In genomic region chr16:71954699-71955195, GRCh38 we compare ENCODE assay signal across 27 cellular contexts. TPM values are rescaled to one million over a fixed set of nuclear protein-coding genes. Genes with fewer than 3 reads are reported as not detected.
DNase-seq lines count a peak whose midpoint lies in the region; ATAC-seq and TF ChIP-seq lines count a peak whose summit lies in the region.
"Had no signal": no experiment of that assay in that cellular context is flagged by ENCODE, and none has a peak within 500 bp of the region (broad histone marks: within the 10 kb centered on the region; RNA-seq: fewer than 3 reads in every experiment).

No MANE protein-coding gene starts in this region.

- H3K36me3 ChIP-seq in OCI-LY7 (ENCODE audit: insufficient read depth, low read length), result no peaks in the 10 kb centered on the region; the same call in 1 of the 2 replicates
- H3K36me3 ChIP-seq: BE2C, stomach, uterus had no signal

- no peaks in the 10 kb centered on the region for H3K79me2 ChIP-seq in OCI-LY7 (ENCODE audit: insufficient read depth, low read depth, low read length)

- no peak for DNase-seq in activated naive CD4-positive, alpha-beta T cell treated with anti-CD3 and anti-CD28 coated beads, Interleukin-2, amount 50 U/mL, for 72 hours (ENCODE audit: low spot score in 2 of 2)
- DNase-seq in activated naive CD4-positive, alpha-beta T cell treated with anti-CD3 and anti-CD28 coated beads, Interleukin-2, amount 50 U/mL, for 16 hours, result no peak
- DNase-seq in OCI-LY7 (ENCODE audit: low spot score) (no peak), NCI-H187 treated with DMSO at 0.1 percent for 48 hours (lab: John Stamatoyannopoulos, UW) (no peak)
- DNase-seq: ACHN; aorta; BE2C; CD8-positive, alpha-beta memory T cell; effector memory CD8-positive, alpha-beta T cell; EL; mesendoderm; NCI-H2029 treated with DMSO at 0.1 percent for 48 hours; NCI-H524 treated with DMSO at 0.1 percent for 48 hours; posterior cingulate gyrus; right cardiac atrium; Right ventricle myocardium superior; stimulated activated CD4-positive, alpha-beta T cell treated with anti-CD3 and anti-CD28 coated beads, Interleukin-1b, Interleukin-23, amount 100 ng/mL, for 48 hours; stomach; uterus had no signal

- ATAC-seq in activated naive CD4-positive, alpha-beta T cell treated with anti-CD3 and anti-CD28 coated beads, Interleukin-2, amount 50 U/mL, for 72 hours, result peak; percentile 29 to 92
- ATAC-seq in GM21737 (IDR thresholded peaks at IDR 0.05; ENCODE audit: unreplicated experiment) (no peak), HG02938 (IDR thresholded peaks at IDR 0.05; ENCODE audit: unreplicated experiment) (no peak)
- ATAC-seq: effector memory CD8-positive, alpha-beta T cell; left lobe of liver; right cardiac atrium had no signal

- no TSS peak for BruUV-seq in OCI-LY7 (replicated peaks; lab: Mats Ljungman, UMichigan)

- no peaks in the 10 kb centered on the region for H3K27me3 Mint-ChIP-seq in dendritic cell treated with granulocyte-macrophage colony-stimulating factor and Interleukin-4, amounts not matched to agents 40 ng/mL and 50 ng/mL, for 4 days

- H4K20me1 ChIP-seq in OCI-LY7 (ENCODE audit: insufficient read depth, low read length), result no peaks in the 10 kb centered on the region

- peaks cover 9% of the 10 kb centered on the region; the same call in 1 of the 2 replicates for H3K9me3 ChIP-seq in OCI-LY7 (ENCODE audit: low read length)
- H3K9me3 ChIP-seq: BE2C, stomach, uterus had no signal

- CTCF ChIA-PET in OCI-LY7 (lab: Charles Lee; ENCODE audit: unreplicated experiment), result interaction anchor here (0.8 kb wide), 1 partner anchor 22 kb away, joined by 5 read pairs; no protein-coding TSS in a partner anchor

- no peaks in the 10 kb centered on the region for H3K36me3 Mint-ChIP-seq in activated naive CD4-positive, alpha-beta T cell treated with anti-CD3 and anti-CD28 coated beads, Interleukin-2, amount 50 U/mL, for 72 hours
- H3K36me3 Mint-ChIP-seq in dendritic cell treated with granulocyte-macrophage colony-stimulating factor and Interleukin-4, amounts not matched to agents 40 ng/mL and 50 ng/mL, for 4 days (ENCODE audit: low read depth), result no peaks in the 10 kb centered on the region
- H3K36me3 Mint-ChIP-seq: activated naive CD8-positive, alpha-beta T cell; CD8-positive, alpha-beta memory T cell had no signal

- TF ChIP-seq CTCF in OCI-LY7 (conservative IDR thresholded peaks at IDR 0.05; ENCODE audit: low read length), result no peak

- no peak overlapping the region for H3K4me3 Mint-ChIP-seq in dendritic cell treated with granulocyte-macrophage colony-stimulating factor and Interleukin-4, amounts not matched to agents 40 ng/mL and 50 ng/mL, for 4 days
- H3K4me3 Mint-ChIP-seq: activated naive CD8-positive, alpha-beta T cell; effector memory CD8-positive, alpha-beta T cell had no signal

- H3K27ac ChIP-seq in OCI-LY7 (ENCODE audit: low read depth, low read length, poor library complexity, severe bottlenecking), result no peak overlapping the region
- H3K27ac ChIP-seq: coronary artery, KMS-11, stomach, uterus had no signal

- H3K9me2 ChIP-seq in OCI-LY7 (ENCODE audit: insufficient read depth, low read length), result no peaks in the 10 kb centered on the region

- no peak overlapping the region for H3K4me3 ChIP-seq in OCI-LY7 (ENCODE audit: low read depth, low read length, poor library complexity, severe bottlenecking)
- H3K4me3 ChIP-seq: coronary artery, stomach, uterus had no signal

- no peak overlapping the region for H3K4me2 ChIP-seq in OCI-LY7 (ENCODE audit: low read length)
- H3K4me2 ChIP-seq: KMS-11 had no signal

- H3K4me1 Mint-ChIP-seq in dendritic cell treated with granulocyte-macrophage colony-stimulating factor and Interleukin-4, amounts not matched to agents 40 ng/mL and 50 ng/mL, for 4 days (ENCODE audit: low read depth), result peaks cover 24% of the 10 kb centered on the region

- no peak overlapping the region for H3K27ac Mint-ChIP-seq in activated naive CD4-positive, alpha-beta T cell treated with anti-CD3 and anti-CD28 coated beads, Interleukin-2, amount 50 U/mL, for 72 hours
- H3K27ac Mint-ChIP-seq in dendritic cell treated with granulocyte-macrophage colony-stimulating factor and Interleukin-4, amounts not matched to agents 40 ng/mL and 50 ng/mL, for 4 days, result peak overlapping the region; percentile 51
- H3K27ac Mint-ChIP-seq: activated naive CD8-positive, alpha-beta T cell; effector memory CD8-positive, alpha-beta T cell had no signal

- POLR2A ChIA-PET in OCI-LY7 (lab: Charles Lee), result interaction anchor here (0.5 to 3.5 kb wide), 11 partner anchors 8 to 178 kb away, joined by 3 to 12 read pairs (median 3); partner anchors contain the start of gene ZNF821

- H2AFZ ChIP-seq in OCI-LY7 (ENCODE audit: low read length), result peak overlapping the region; percentile 51

- intact Hi-C loops in OCI-LY7 (cut with micrococcal nuclease; ENCODE audit: unreplicated experiment), result no loop called here
- intact Hi-C loops in dendritic cell treated with granulocyte-macrophage colony-stimulating factor and Interleukin-4, amounts not matched to agents 40 ng/mL and 50 ng/mL, for 4 days (cut with micrococcal nuclease), result no loop called here

- H3K9me3 Mint-ChIP-seq in activated naive CD4-positive, alpha-beta T cell treated with anti-CD3 and anti-CD28 coated beads, Interleukin-2, amount 50 U/mL, for 72 hours, result no peaks in the 10 kb centered on the region
- H3K9me3 Mint-ChIP-seq in dendritic cell treated with granulocyte-macrophage colony-stimulating factor and Interleukin-4, amounts not matched to agents 40 ng/mL and 50 ng/mL, for 4 days, result no peaks in the 10 kb centered on the region
- H3K9me3 Mint-ChIP-seq: CD8-positive, alpha-beta memory T cell; effector memory CD8-positive, alpha-beta T cell had no signal

- H3K4me1 ChIP-seq in OCI-LY7 (ENCODE audit: insufficient read depth, low read length, poor library complexity, severe bottlenecking), result peaks cover 30% of the 10 kb centered on the region
- H3K4me1 ChIP-seq: BE2C, stomach, uterus had no signal

RNA-seq across cellular contexts. Expression of gene PKD1L3, which starts 45.5 kb away (rescaled TPM):
- total RNA-seq in activated naive CD4-positive, alpha-beta T cell treated with anti-CD3 and anti-CD28 coated beads, Interleukin-2, amount 50 U/mL, for 72 hours, result under 1 TPM; 0.07 to 0.10 TPM
- total RNA-seq in OCI-LY7 (2014; rRNA removed; shearing (Covaris generic)), result 0.09 TPM in 1 of 2 replicates, not detected in the other
- total RNA-seq in OCI-LY7 (2022), result not detected in 2 replicates
- total RNA-seq: CD8-positive, alpha-beta memory T cell; epithelial cell of proximal tubule had no signal

RNA-seq across cellular contexts. Expression of gene DHODH, which starts 53.8 kb away (rescaled TPM):
- total RNA-seq in activated naive CD4-positive, alpha-beta T cell treated with anti-CD3 and anti-CD28 coated beads, Interleukin-2, amount 50 U/mL, for 72 hours, result 10 to 100 TPM; 16.8 to 18.7 TPM
- total RNA-seq in OCI-LY7 (2014; rRNA removed; shearing (Covaris generic)), result 12.3 and 15.7 TPM in 2 replicates
- 16.6 and 20.9 TPM in 2 replicates for total RNA-seq in OCI-LY7 (2022)

RNA-seq across cellular contexts. Expression of gene IST1, which starts 59.4 kb away (rescaled TPM):
- 100 to 1,000 TPM; 166 to 256 TPM for total RNA-seq in activated naive CD4-positive, alpha-beta T cell treated with anti-CD3 and anti-CD28 coated beads, Interleukin-2, amount 50 U/mL, for 72 hours
- total RNA-seq in OCI-LY7 (2014; rRNA removed; shearing (Covaris generic)), result 147 and 152 TPM in 2 replicates
- total RNA-seq in OCI-LY7 (2022), result 200 and 201 TPM in 2 replicates

Comparison
In these comparisons a context has a peak if more than half of its experiments do, and no peak if none do; other contexts are left out.
1. ATAC-seq: peak in activated naive CD4-positive, alpha-beta T cell treated with anti-CD3 and anti-CD28 coated beads, Interleukin-2, amount 50 U/mL, for 72 hours (2 of 2); none in GM21737 (single experiment) and HG02938 (single experiment).